1 cellular context compared by ENCODE assay signal in the genomic region with DNA sequence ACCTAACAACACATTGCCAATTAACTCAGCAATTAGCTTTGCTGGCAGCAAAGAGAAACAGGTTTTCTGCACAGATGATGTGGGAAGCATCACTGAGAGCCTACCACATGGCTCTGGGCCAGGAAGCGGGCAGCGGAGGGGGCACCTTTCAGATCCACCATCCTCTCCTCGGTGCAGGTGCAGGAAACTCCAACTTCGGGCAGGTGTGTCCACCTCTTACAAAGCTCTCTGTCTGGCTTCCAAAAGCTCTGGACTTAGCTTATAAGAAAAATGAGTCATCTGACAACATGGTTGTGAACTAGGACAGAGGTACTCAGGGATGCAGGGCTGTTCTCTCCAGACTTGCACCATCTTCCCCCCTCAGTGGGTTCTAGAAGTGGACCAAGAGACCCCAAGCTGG.
TF ChIP-seq lines count a peak whose summit lies in the region.

No MANE protein-coding gene starts in this region.

TF ChIP-seq in SK-N-SH, 30 proteins besides CTCF, POLR2A, EP300 and RAD21 (continued from another document):
- TF ChIP-seq, protein P1, sequence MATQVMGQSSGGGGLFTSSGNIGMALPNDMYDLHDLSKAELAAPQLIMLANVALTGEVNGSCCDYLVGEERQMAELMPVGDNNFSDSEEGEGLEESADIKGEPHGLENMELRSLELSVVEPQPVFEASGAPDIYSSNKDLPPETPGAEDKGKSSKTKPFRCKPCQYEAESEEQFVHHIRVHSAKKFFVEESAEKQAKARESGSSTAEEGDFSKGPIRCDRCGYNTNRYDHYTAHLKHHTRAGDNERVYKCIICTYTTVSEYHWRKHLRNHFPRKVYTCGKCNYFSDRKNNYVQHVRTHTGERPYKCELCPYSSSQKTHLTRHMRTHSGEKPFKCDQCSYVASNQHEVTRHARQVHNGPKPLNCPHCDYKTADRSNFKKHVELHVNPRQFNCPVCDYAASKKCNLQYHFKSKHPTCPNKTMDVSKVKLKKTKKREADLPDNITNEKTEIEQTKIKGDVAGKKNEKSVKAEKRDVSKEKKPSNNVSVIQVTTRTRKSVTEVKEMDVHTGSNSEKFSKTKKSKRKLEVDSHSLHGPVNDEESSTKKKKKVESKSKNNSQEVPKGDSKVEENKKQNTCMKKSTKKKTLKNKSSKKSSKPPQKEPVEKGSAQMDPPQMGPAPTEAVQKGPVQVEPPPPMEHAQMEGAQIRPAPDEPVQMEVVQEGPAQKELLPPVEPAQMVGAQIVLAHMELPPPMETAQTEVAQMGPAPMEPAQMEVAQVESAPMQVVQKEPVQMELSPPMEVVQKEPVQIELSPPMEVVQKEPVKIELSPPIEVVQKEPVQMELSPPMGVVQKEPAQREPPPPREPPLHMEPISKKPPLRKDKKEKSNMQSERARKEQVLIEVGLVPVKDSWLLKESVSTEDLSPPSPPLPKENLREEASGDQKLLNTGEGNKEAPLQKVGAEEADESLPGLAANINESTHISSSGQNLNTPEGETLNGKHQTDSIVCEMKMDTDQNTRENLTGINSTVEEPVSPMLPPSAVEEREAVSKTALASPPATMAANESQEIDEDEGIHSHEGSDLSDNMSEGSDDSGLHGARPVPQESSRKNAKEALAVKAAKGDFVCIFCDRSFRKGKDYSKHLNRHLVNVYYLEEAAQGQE (IDR thresholded peaks at IDR 0.05; ENCODE audit: low read depth, low read length) = no peak
- TF ChIP-seq SMC3 (IDR thresholded peaks at IDR 0.05; ENCODE audit: low read depth, low read length) (no peak), RFX5 (IDR thresholded peaks at IDR 0.05; ENCODE audit: low read length) (no peak), YY1 (IDR thresholded peaks at IDR 0.05; ENCODE audit: low read depth) (no peak), MEF2A (IDR thresholded peaks at IDR 0.05; ENCODE audit: borderline replicate concordance, low read depth) (no peak), RCOR1 (IDR thresholded peaks at IDR 0.05; ENCODE audit: low read length) (no peak), NFIC (IDR thresholded peaks at IDR 0.05; ENCODE audit: borderline replicate concordance) (no peak), POLR2AphosphoS5 (IDR thresholded peaks at IDR 0.05; ENCODE audit: low read depth, low read length) (no peak), NRF1 (IDR thresholded peaks at IDR 0.05; ENCODE audit: low read depth, low read length) (no peak), ELF1 (IDR thresholded peaks at IDR 0.05) (no peak), FOXJ3 (CRISPR knock-in tag; IDR thresholded peaks at IDR 0.05) (no peak), TCF12 (IDR thresholded peaks at IDR 0.05) (no peak), TAF1 (IDR thresholded peaks at IDR 0.05; ENCODE audit: borderline replicate concordance, low read depth, low read length) (no peak)
- TF ChIP-seq, protein P2, sequence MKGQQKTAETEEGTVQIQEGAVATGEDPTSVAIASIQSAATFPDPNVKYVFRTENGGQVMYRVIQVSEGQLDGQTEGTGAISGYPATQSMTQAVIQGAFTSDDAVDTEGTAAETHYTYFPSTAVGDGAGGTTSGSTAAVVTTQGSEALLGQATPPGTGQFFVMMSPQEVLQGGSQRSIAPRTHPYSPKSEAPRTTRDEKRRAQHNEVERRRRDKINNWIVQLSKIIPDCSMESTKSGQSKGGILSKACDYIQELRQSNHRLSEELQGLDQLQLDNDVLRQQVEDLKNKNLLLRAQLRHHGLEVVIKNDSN (IDR thresholded peaks at IDR 0.05; ENCODE audit: borderline replicate concordance, low read depth) = no peak
TF ChIP-seq in SK-N-SH: peak in this region for 0.
